Comparison of ENCODE assay signal across 8 cellular contexts in the genomic region with DNA sequence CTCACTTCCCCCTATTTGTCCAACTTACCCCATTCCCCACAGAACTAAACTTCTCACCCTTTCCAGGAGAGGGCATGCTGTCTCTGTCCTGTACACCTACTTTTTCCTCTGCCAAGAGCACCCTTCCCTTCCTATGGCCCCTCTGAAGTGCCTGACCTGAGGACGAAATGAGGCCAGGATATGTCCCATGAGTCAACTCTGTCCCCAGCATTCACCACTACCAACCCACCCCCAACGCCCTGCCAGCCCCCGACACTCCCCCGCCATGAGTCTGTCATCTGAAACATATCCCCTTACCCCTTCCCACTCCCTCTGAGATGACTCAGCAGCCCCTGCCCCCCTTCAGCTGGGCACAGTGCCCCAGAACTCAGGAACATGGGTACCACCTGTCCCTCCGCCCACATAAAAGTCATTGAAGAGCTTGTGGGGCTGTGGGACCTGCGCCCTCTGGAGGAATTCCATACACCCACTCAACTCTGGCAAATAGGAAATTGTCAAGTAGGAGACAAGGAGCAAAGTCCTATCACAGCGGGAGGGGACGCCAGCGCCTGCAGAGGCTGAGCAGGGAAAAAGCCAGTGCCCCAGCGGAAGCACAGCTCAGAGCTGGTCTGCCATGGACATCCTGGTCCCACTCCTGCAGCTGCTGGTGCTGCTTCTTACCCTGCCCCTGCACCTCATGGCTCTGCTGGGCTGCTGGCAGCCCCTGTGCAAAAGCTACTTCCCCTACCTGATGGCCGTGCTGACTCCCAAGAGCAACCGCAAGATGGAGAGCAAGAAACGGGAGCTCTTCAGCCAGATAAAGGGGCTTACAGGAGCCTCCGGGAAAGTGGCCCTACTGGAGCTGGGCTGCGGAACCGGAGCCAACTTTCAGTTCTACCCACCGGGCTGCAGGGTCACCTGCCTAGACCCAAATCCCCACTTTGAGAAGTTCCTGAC. TPM values are rescaled to one million over a fixed set of nuclear protein-coding genes. Genes with fewer than 3 reads are reported as not detected.
A peak's percentile ranks its signal among the peaks of the same experiment; 100 is the strongest.
DNase-seq lines count a peak whose midpoint lies in the region; ATAC-seq and TF ChIP-seq lines count a peak whose summit lies in the region.

No MANE protein-coding gene starts in this region.

- ATAC-seq in SK-N-SH treated with all-trans-retinoic acid at 6 μM for 48 hours (peak; percentile 84), foreskin keratinocyte (peak; percentile 60), HG02759 (IDR thresholded peaks at IDR 0.05; ENCODE audit: unreplicated experiment) (no peak), HG03025 (IDR thresholded peaks at IDR 0.05; ENCODE audit: low FRiP score, unreplicated experiment) (no peak), HG03442 (IDR thresholded peaks at IDR 0.05; ENCODE audit: unreplicated experiment) (no peak)

- no peak overlapping the region for H3K27ac ChIP-seq in foreskin keratinocyte

- DNase-seq in DMS114 treated with DMSO at 0.1 percent for 48 hours (lab: John Stamatoyannopoulos, UW; ENCODE audit: unreplicated experiment) (peak; percentile 84), HS-27A (ENCODE audit: low read depth) (peak; percentile 60), foreskin keratinocyte (peak in 1 of 2 donors; percentile 12), non-pigmented ciliary epithelial cell (ENCODE audit: low read depth) (peak; percentile 13)

- peaks cover 13% of the 10 kb centered on the region for H3K27me3 ChIP-seq in foreskin keratinocyte

- H3K4me1 ChIP-seq in foreskin keratinocyte, result no peaks in the 10 kb centered on the region

- peak; percentile 32 for TF ChIP-seq CTCF in foreskin keratinocyte (conservative IDR thresholded peaks at IDR 0.05)

TF ChIP-seq in SK-N-SH treated with all-trans-retinoic acid at 6 μM for 48 hours, 23 proteins besides CTCF, POLR2A, EP300 and RAD21:
- TF ChIP-seq ZNF565 (CRISPR knock-in tag; conservative IDR thresholded peaks at IDR 0.05; ENCODE audit: low read depth) (no peak), TOX (CRISPR knock-in tag; IDR thresholded peaks at IDR 0.05; ENCODE audit: borderline replicate concordance) (no peak), SNAI2 (CRISPR knock-in tag; IDR thresholded peaks at IDR 0.05) (no peak), ARNTL (CRISPR knock-in tag; IDR thresholded peaks at IDR 0.05; ENCODE audit: borderline replicate concordance, low read depth) (no peak), TSHZ2 (CRISPR knock-in tag; IDR thresholded peaks at IDR 0.05) (no peak), RARB (CRISPR knock-in tag; IDR thresholded peaks at IDR 0.05) (no peak), PATZ1 (CRISPR knock-in tag; IDR thresholded peaks at IDR 0.05; ENCODE audit: borderline replicate concordance) (no peak), ZNF8 (CRISPR knock-in tag; IDR thresholded peaks at IDR 0.05) (no peak), ESRRG (CRISPR knock-in tag; IDR thresholded peaks at IDR 0.05) (no peak), BACH2 (CRISPR knock-in tag; IDR thresholded peaks at IDR 0.05; ENCODE audit: borderline replicate concordance) (no peak), ZFP30 (CRISPR knock-in tag; IDR thresholded peaks at IDR 0.05) (no peak), PPARA (CRISPR knock-in tag; IDR thresholded peaks at IDR 0.05; ENCODE audit: borderline replicate concordance) (no peak), TCF4 (CRISPR knock-in tag; IDR thresholded peaks at IDR 0.05; ENCODE audit: borderline replicate concordance) (no peak), ISL1 (CRISPR knock-in tag; IDR thresholded peaks at IDR 0.05) (no peak), OSR1 (CRISPR knock-in tag; IDR thresholded peaks at IDR 0.05) (no peak), GLIS3 (CRISPR knock-in tag; IDR thresholded peaks at IDR 0.05) (no peak)
- TF ChIP-seq, protein P1, sequence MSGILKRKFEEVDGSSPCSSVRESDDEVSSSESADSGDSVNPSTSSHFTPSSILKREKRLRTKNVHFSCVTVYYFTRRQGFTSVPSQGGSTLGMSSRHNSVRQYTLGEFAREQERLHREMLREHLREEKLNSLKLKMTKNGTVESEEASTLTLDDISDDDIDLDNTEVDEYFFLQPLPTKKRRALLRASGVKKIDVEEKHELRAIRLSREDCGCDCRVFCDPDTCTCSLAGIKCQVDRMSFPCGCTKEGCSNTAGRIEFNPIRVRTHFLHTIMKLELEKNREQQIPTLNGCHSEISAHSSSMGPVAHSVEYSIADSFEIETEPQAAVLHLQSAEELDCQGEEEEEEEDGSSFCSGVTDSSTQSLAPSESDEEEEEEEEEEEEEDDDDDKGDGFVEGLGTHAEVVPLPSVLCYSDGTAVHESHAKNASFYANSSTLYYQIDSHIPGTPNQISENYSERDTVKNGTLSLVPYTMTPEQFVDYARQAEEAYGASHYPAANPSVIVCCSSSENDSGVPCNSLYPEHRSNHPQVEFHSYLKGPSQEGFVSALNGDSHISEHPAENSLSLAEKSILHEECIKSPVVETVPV (CRISPR knock-in tag; IDR thresholded peaks at IDR 0.05), result no peak
- TF ChIP-seq, protein P2, sequence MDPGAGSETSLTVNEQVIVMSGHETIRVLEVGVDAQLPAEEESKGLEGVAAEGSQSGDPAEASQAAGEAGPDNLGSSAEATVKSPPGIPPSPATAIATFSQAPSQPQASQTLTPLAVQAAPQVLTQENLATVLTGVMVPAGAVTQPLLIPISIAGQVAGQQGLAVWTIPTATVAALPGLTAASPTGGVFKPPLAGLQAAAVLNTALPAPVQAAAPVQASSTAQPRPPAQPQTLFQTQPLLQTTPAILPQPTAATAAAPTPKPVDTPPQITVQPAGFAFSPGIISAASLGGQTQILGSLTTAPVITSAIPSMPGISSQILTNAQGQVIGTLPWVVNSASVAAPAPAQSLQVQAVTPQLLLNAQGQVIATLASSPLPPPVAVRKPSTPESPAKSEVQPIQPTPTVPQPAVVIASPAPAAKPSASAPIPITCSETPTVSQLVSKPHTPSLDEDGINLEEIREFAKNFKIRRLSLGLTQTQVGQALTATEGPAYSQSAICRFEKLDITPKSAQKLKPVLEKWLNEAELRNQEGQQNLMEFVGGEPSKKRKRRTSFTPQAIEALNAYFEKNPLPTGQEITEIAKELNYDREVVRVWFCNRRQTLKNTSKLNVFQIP (CRISPR knock-in tag; IDR thresholded peaks at IDR 0.05; ENCODE audit: borderline replicate concordance, low read depth), result no peak

RNA-seq across cellular contexts. Expression of gene ITGA7, which starts 26.3 kb away (rescaled TPM):
- total RNA-seq in foreskin keratinocyte, result 0.42 and 0.44 TPM in 2 replicates
- polyA plus RNA-seq in foreskin keratinocyte, result 0.22 and 0.32 TPM in 2 replicates

RNA-seq across cellular contexts. Expression of gene BLOC1S1, which starts 34.4 kb away (rescaled TPM):
- total RNA-seq in foreskin keratinocyte, result 107 and 121 TPM in 2 replicates
- polyA plus RNA-seq in foreskin keratinocyte, result 153 and 177 TPM in 2 replicates

RNA-seq across cellular contexts. Expression of gene RDH5, which starts 38.8 kb away (rescaled TPM):
- total RNA-seq in foreskin keratinocyte, result 1.4 and 1.5 TPM in 2 replicates
- polyA plus RNA-seq in foreskin keratinocyte, result 0.76 and 1.0 TPM in 2 replicates

RNA-seq across cellular contexts. Expression of gene OR10P1, which starts 44.7 kb away (rescaled TPM):
- not detected in 2 replicates for total RNA-seq in foreskin keratinocyte
- not detected in 2 replicates for polyA plus RNA-seq in foreskin keratinocyte

RNA-seq across cellular contexts. Expression of gene CD63, which starts 47.4 kb away (rescaled TPM):
- 600 and 634 TPM in 2 replicates for total RNA-seq in foreskin keratinocyte
- 700 and 759 TPM in 2 replicates for polyA plus RNA-seq in foreskin keratinocyte

Comparison
In these comparisons a context has a peak if more than half of its experiments do, and no peak if none do; other contexts are left out.
1. ATAC-seq: peak in SK-N-SH treated with all-trans-retinoic acid at 6 μM for 48 hours (single experiment) and foreskin keratinocyte (single experiment); none in HG02759 (single experiment), HG03025 (single experiment) and HG03442 (single experiment).